In genomic region chr12:117388865-117389508, GRCh38 we compare ENCODE assay signal across 15 cellular contexts. TPM values are rescaled to one million over a fixed set of nuclear protein-coding genes. Genes with fewer than 3 reads are reported as not detected.
"Had no signal": no experiment of that assay in that cellular context is flagged by ENCODE, and none has a peak within 500 bp of the region (broad histone marks: within the 10 kb centered on the region; RNA-seq: fewer than 3 reads in every experiment).

No MANE protein-coding gene starts in this region.

- DNase-seq: activated CD4-positive, alpha-beta T cell treated with anti-CD3 and anti-CD28 coated beads, Interleukin-2, amount 10 ng/mL, durations not matched to agents 7 days and 5 days; activated CD8-positive, alpha-beta memory T cell treated with anti-CD3 and anti-CD28 coated beads, Interleukin-2, amount 50 U/mL, for 48 hours; activated naive CD8-positive, alpha-beta T cell treated with anti-CD3 and anti-CD28 coated beads, Interleukin-2, amount 50 U/mL, for 24 hours; cerebellar nuclear complex; effector memory CD8-positive, alpha-beta T cell; foreskin melanocyte; heart left ventricle; left colon; ovary; sigmoid colon; spleen; stimulated activated naive CD8-positive, alpha-beta T cell treated with anti-CD3 and anti-CD28 coated beads, Interleukin-15, amount 100 ng/mL, for 72 hours; upper lobe of right lung had no signal

- ATAC-seq: activated naive CD8-positive, alpha-beta T cell treated with anti-CD3 and anti-CD28 coated beads, Interleukin-2, amount 50 U/mL, for 24 hours; effector memory CD8-positive, alpha-beta T cell; heart left ventricle; left colon; stimulated activated naive CD8-positive, alpha-beta T cell treated with anti-CD3 and anti-CD28 coated beads, Interleukin-15, amount 100 ng/mL, for 72 hours; upper lobe of right lung had no signal

RNA-seq across cellular contexts. Expression of gene NOS1, which starts 27.6 kb away (rescaled TPM):
- total RNA-seq: activated CD4-positive, alpha-beta T cell treated with anti-CD3 and anti-CD28 coated beads, Interleukin-2, amount 10 ng/mL, durations not matched to agents 7 days and 5 days; activated T-helper 1 cell treated with anti-CD3 and anti-CD28 coated beads, Interleukin-12 subunit alpha, Interleukin-12 subunit beta, Interleukin-2, Interleukin-4 antibody, amounts not matched to agents 30 ng/mL and 10 ng/mL and 1 ng/mL, durations not matched to agents 14 hours and 24 hours and 36 hours had no signal
- polyA plus RNA-seq: neural cell had no signal
